Comparison of ENCODE assay signal across 1 cellular context in the genomic region with DNA sequence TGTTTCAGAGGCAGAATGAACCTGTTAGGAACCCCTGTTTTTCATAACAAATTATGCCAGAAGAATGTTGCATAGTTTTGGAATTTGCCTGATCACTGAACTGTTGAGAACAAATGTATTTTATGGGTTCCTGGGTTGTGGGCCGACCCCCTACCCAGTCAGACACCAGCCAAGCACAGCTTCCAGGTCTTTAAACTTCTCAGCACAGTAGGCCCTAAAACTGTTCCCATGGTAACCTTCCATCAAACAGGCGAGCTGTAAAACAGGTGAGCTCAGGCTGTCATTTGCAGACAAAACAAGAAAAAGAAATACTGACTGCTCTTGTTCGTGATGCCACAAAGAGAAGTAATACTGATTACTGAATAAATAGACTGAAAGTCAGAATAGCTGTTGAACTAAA.
TF ChIP-seq lines count a peak whose summit lies in the region.

No MANE protein-coding gene starts in this region.

TF ChIP-seq in WTC11, 78 proteins besides CTCF, POLR2A, EP300 and RAD21 (continued from another document):
- TF ChIP-seq, protein P1, sequence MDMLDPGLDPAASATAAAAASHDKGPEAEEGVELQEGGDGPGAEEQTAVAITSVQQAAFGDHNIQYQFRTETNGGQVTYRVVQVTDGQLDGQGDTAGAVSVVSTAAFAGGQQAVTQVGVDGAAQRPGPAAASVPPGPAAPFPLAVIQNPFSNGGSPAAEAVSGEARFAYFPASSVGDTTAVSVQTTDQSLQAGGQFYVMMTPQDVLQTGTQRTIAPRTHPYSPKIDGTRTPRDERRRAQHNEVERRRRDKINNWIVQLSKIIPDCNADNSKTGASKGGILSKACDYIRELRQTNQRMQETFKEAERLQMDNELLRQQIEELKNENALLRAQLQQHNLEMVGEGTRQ (CRISPR knock-in tag; IDR thresholded peaks at IDR 0.05), result no peak
- TF ChIP-seq NR2C2 (CRISPR knock-in tag; IDR thresholded peaks at IDR 0.05), result no peak
- TF ChIP-seq EMX1 (CRISPR knock-in tag; IDR thresholded peaks at IDR 0.05), result no peak
- no peak for TF ChIP-seq NR1H2 (CRISPR knock-in tag; IDR thresholded peaks at IDR 0.05)
- TF ChIP-seq, protein P2, sequence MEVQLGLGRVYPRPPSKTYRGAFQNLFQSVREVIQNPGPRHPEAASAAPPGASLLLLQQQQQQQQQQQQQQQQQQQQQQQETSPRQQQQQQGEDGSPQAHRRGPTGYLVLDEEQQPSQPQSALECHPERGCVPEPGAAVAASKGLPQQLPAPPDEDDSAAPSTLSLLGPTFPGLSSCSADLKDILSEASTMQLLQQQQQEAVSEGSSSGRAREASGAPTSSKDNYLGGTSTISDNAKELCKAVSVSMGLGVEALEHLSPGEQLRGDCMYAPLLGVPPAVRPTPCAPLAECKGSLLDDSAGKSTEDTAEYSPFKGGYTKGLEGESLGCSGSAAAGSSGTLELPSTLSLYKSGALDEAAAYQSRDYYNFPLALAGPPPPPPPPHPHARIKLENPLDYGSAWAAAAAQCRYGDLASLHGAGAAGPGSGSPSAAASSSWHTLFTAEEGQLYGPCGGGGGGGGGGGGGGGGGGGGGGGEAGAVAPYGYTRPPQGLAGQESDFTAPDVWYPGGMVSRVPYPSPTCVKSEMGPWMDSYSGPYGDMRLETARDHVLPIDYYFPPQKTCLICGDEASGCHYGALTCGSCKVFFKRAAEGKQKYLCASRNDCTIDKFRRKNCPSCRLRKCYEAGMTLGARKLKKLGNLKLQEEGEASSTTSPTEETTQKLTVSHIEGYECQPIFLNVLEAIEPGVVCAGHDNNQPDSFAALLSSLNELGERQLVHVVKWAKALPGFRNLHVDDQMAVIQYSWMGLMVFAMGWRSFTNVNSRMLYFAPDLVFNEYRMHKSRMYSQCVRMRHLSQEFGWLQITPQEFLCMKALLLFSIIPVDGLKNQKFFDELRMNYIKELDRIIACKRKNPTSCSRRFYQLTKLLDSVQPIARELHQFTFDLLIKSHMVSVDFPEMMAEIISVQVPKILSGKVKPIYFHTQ (CRISPR knock-in tag; IDR thresholded peaks at IDR 0.05), result no peak
- no peak for TF ChIP-seq MXD4 (CRISPR knock-in tag; IDR thresholded peaks at IDR 0.05; ENCODE audit: borderline replicate concordance)
- TF ChIP-seq, protein P3, sequence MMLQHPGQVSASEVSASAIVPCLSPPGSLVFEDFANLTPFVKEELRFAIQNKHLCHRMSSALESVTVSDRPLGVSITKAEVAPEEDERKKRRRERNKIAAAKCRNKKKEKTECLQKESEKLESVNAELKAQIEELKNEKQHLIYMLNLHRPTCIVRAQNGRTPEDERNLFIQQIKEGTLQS (CRISPR knock-in tag; conservative IDR thresholded peaks at IDR 0.05), result no peak
- no peak for TF ChIP-seq SOX15 (CRISPR knock-in tag; IDR thresholded peaks at IDR 0.05)
- TF ChIP-seq RORB (CRISPR knock-in tag; IDR thresholded peaks at IDR 0.05), result no peak
- TF ChIP-seq, protein P4, sequence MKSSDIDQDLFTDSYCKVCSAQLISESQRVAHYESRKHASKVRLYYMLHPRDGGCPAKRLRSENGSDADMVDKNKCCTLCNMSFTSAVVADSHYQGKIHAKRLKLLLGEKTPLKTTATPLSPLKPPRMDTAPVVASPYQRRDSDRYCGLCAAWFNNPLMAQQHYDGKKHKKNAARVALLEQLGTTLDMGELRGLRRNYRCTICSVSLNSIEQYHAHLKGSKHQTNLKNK (CRISPR knock-in tag; IDR thresholded peaks at IDR 0.05), result no peak
- TF ChIP-seq, protein P5, sequence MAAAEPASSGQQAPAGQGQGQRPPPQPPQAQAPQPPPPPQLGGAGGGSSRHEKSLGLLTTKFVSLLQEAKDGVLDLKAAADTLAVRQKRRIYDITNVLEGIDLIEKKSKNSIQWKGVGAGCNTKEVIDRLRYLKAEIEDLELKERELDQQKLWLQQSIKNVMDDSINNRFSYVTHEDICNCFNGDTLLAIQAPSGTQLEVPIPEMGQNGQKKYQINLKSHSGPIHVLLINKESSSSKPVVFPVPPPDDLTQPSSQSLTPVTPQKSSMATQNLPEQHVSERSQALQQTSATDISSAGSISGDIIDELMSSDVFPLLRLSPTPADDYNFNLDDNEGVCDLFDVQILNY (CRISPR knock-in tag; IDR thresholded peaks at IDR 0.05), result no peak
- TF ChIP-seq ATF1 (CRISPR knock-in tag; IDR thresholded peaks at IDR 0.05), result no peak
- TF ChIP-seq, protein P6, sequence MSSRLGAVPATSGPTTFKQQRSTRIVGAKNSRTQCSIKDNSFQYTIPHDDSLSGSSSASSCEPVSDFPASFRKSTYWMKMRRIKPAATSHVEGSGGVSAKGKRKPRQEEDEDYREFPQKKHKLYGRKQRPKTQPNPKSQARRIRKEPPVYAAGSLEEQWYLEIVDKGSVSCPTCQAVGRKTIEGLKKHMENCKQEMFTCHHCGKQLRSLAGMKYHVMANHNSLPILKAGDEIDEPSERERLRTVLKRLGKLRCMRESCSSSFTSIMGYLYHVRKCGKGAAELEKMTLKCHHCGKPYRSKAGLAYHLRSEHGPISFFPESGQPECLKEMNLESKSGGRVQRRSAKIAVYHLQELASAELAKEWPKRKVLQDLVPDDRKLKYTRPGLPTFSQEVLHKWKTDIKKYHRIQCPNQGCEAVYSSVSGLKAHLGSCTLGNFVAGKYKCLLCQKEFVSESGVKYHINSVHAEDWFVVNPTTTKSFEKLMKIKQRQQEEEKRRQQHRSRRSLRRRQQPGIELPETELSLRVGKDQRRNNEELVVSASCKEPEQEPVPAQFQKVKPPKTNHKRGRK (CRISPR knock-in tag; IDR thresholded peaks at IDR 0.05; ENCODE audit: borderline replicate concordance), result no peak
